Comparison of ENCODE assay signal across 8 cellular contexts in genomic region chr12:6827437-6827894, GRCh38. TPM values are rescaled to one million over a fixed set of nuclear protein-coding genes. Genes with fewer than 3 reads are reported as not detected.
DNase-seq lines count a peak whose midpoint lies in the region; ATAC-seq, FAIRE-seq and TF ChIP-seq lines count a peak whose summit lies in the region.

No MANE protein-coding gene starts in this region.

- H3K36me3 Mint-ChIP-seq in activated naive CD4-positive, alpha-beta T cell treated with anti-CD3 and anti-CD28 coated beads, Interleukin-2, amount 50 U/mL, for 24 hours, result no peaks in the 10 kb centered on the region

- H3K36me3 ChIP-seq in HUES64 (ENCODE audit: insufficient read depth, low read length), result peaks cover 26% of the 10 kb centered on the region
- no peaks in the 10 kb centered on the region for H3K36me3 ChIP-seq in PC-3 (ENCODE audit: low read depth, low read length)
- H3K36me3 ChIP-seq in ovary, result no peaks in the 10 kb centered on the region
- no peaks in the 10 kb centered on the region for H3K36me3 ChIP-seq in uterus

- peak overlapping the region; percentile 66 for H3K4me3 Mint-ChIP-seq in activated naive CD4-positive, alpha-beta T cell treated with anti-CD3 and anti-CD28 coated beads, Interleukin-2, amount 50 U/mL, for 24 hours

- H3K27ac Mint-ChIP-seq in activated naive CD4-positive, alpha-beta T cell treated with anti-CD3 and anti-CD28 coated beads, Interleukin-2, amount 50 U/mL, for 24 hours, result peak overlapping the region; percentile 69

- peak overlapping the region; percentile 28; the same call in 1 of the 2 replicates for H3K4me3 ChIP-seq in HUES64 (ENCODE audit: low read length)
- H3K4me3 ChIP-seq in PC-3 (ENCODE audit: low read length), result no peak overlapping the region
- peak overlapping the region; percentile 18 for H3K4me3 ChIP-seq in ovary
- peak overlapping the region in 1 of 2 donors; percentile 96 for H3K4me3 ChIP-seq in uterus

- DNase-seq in C1 segment of cervical spinal cord (lab: John Stamatoyannopoulos, UW) (peak in 9 of 14 donors; percentile 15 to 91 (median 35)), PC-3 (peak; percentile 60), glomerular visceral epithelial cell (ENCODE audit: extremely low spot score) (peak; percentile 69), ovary (peak; percentile 88 to 94 (median 90)), uterus (peak; percentile 92 to 95), GM19239 (ENCODE audit: insufficient read length, low spot score) (no peak)

- FAIRE-seq in GM19239 (lab: Jason Lieb, UNC), result no peak

- H3K4me1 Mint-ChIP-seq in activated naive CD4-positive, alpha-beta T cell treated with anti-CD3 and anti-CD28 coated beads, Interleukin-2, amount 50 U/mL, for 24 hours, result peaks cover 23% of the 10 kb centered on the region

- peaks cover 9% of the 10 kb centered on the region for H3K27me3 Mint-ChIP-seq in activated naive CD4-positive, alpha-beta T cell treated with anti-CD3 and anti-CD28 coated beads, Interleukin-2, amount 50 U/mL, for 24 hours

- H3K9me3 ChIP-seq in HUES64 (ENCODE audit: insufficient read depth, low read depth, low read length), result no peaks in the 10 kb centered on the region
- H3K9me3 ChIP-seq in PC-3 (ENCODE audit: low read length), result no peaks in the 10 kb centered on the region
- H3K9me3 ChIP-seq in ovary, result no peaks in the 10 kb centered on the region
- no peaks in the 10 kb centered on the region for H3K9me3 ChIP-seq in uterus

- peak; percentile 51; the same call in 1 of the 2 replicates for ATAC-seq in PC-3

- intact Hi-C loops in PC-3 (cut with micrococcal nuclease) (no loop called here), ovary (cut with DNase I) (loop anchor here in 3 of 4 donors (5.0 kb wide), 3 partner anchors 75 to 210 kb away; partner anchors contain the start of gene MLF2 (in 2 of the 3)), uterus (cut with DNase I; ENCODE audit: low total_unique reads) (loop anchor here (10.0 kb wide), 1 partner anchor 73 kb away; the partner anchor contains the start of gene MLF2)

- TF ChIP-seq POLR2A in ovary (IDR thresholded peaks at IDR 0.05), result peak; percentile 15
- peak; percentile 21 to 40 for TF ChIP-seq POLR2A in uterus (IDR thresholded peaks at IDR 0.05)

- no peak for TF ChIP-seq EP300 in ovary (IDR thresholded peaks at IDR 0.05)

- H3K9me3 Mint-ChIP-seq in activated naive CD4-positive, alpha-beta T cell treated with anti-CD3 and anti-CD28 coated beads, Interleukin-2, amount 50 U/mL, for 24 hours, result no peaks in the 10 kb centered on the region

- TF ChIP-seq CTCF in PC-3 (conservative IDR thresholded peaks at IDR 0.05; ENCODE audit: low read depth, low read length), result no peak
- no peak for TF ChIP-seq CTCF in ovary (IDR thresholded peaks at IDR 0.05)
- TF ChIP-seq CTCF in uterus (IDR thresholded peaks at IDR 0.05), result no peak

- peak overlapping the region; percentile 55 for H3K4me2 ChIP-seq in PC-3 (ENCODE audit: low read length)

- H3K9ac ChIP-seq in HUES64 (ENCODE audit: low read depth, low read length) (no peak overlapping the region; the same call in 1 of the 2 replicates), PC-3 (ENCODE audit: low read length) (no peak overlapping the region)

- no peaks in the 10 kb centered on the region for H3F3A ChIP-seq in PC-3 (ENCODE audit: low read length, unreplicated experiment)

- H3K9me2 ChIP-seq in PC-3 (replicated peaks; ENCODE audit: low read length), result no peaks in the 10 kb centered on the region

- POLR2A ChIA-PET in PC-3 (lab: Charles Lee; ENCODE audit: unreplicated experiment), result no interaction called here

- H3K27me3 ChIP-seq in HUES64 (ENCODE audit: insufficient read depth, low read length), result peaks cover 20% of the 10 kb centered on the region
- H3K27me3 ChIP-seq in PC-3 (ENCODE audit: low read length), result no peaks in the 10 kb centered on the region
- no peaks in the 10 kb centered on the region for H3K27me3 ChIP-seq in ovary
- no peaks in the 10 kb centered on the region for H3K27me3 ChIP-seq in uterus

- CTCF ChIA-PET in PC-3 (lab: Charles Lee), result no interaction called here

- no TSS peak for BruUV-seq in PC-3 (replicated peaks; lab: Mats Ljungman, UMichigan)

- H3K4me1 ChIP-seq in HUES64 (ENCODE audit: insufficient read depth, low read length), result peaks cover 21% of the 10 kb centered on the region
- peaks cover 5% of the 10 kb centered on the region; the same call in 1 of the 2 replicates for H3K4me1 ChIP-seq in PC-3 (ENCODE audit: insufficient read depth, low read length)
- H3K4me1 ChIP-seq in ovary (ENCODE audit: insufficient read depth), result peaks cover 8% of the 10 kb centered on the region
- peaks cover 5 to 6% of the 10 kb centered on the region in 2 donors for H3K4me1 ChIP-seq in uterus

- peak overlapping the region; percentile 52; the same call in 1 of the 2 replicates for H2AFZ ChIP-seq in PC-3 (ENCODE audit: low read length)

- H4K20me1 ChIP-seq in PC-3 (ENCODE audit: low read length), result no peaks in the 10 kb centered on the region

- H3K79me2 ChIP-seq in PC-3 (ENCODE audit: low read length), result no peaks in the 10 kb centered on the region

- H3K27ac ChIP-seq in HUES64 (ENCODE audit: low read depth, low read length) (peak overlapping the region; percentile 33), PC-3 (ENCODE audit: low read length) (no peak overlapping the region), ovary (peak overlapping the region in 1 of 2 donors; percentile 26), uterus (peak overlapping the region; percentile 90 to 97)

- WGBS in HUES64, result 7% methylated on average over 6 of the region's 8 CpGs
- 0 to 5% (median 3%) methylated on average over 7 to 8 of the region's 8 CpGs for WGBS in ovary, 3 donors

RNA-seq across cellular contexts. Expression of gene P3H3, which starts 0.7 kb away (rescaled TPM):
- 23.3 TPM for polyA plus RNA-seq in HUES64 (2013, experiment 1 of 2)
- 24.5 TPM for polyA plus RNA-seq in HUES64 (2013, experiment 2 of 2)
- total RNA-seq in PC-3 (2014; rRNA removed) (9.3 and 24.4 TPM in 2 replicates), ovary (10 to 100 TPM; 24.0 to 92.3 (median 70.2) TPM), uterus (10 to 100 TPM; 27.4 to 90.1 (median 59.9) TPM)
- 10 to 100 TPM in 1 of 2 donors, 1 to 10 TPM in 1; 4.7 to 48.8 TPM for polyA plus RNA-seq in ovary

RNA-seq across cellular contexts. Expression of gene GPR162, which starts 5.8 kb away (rescaled TPM):
- 5.8 TPM for polyA plus RNA-seq in HUES64 (2013, experiment 1 of 2)
- 9.2 TPM for polyA plus RNA-seq in HUES64 (2013, experiment 2 of 2)
- total RNA-seq in PC-3 (2014; rRNA removed), result not detected in 2 replicates
- 10 to 100 TPM in 2 of 7 donors, 1 to 10 TPM in 4, under 1 TPM in 1; 0.60 to 12.0 (median 7.6) TPM for total RNA-seq in ovary
- 1 to 10 TPM; 1.2 to 9.0 TPM for polyA plus RNA-seq in ovary
- 10 to 100 TPM in 1 of 4 donors, 1 to 10 TPM in 2, under 1 TPM in 1; 0.29 to 23.1 (median 3.4) TPM for total RNA-seq in uterus

RNA-seq across cellular contexts. Expression of gene GNB3, which starts 13.3 kb away (rescaled TPM):
- polyA plus RNA-seq in HUES64 (2013, experiment 1 of 2), result 6.4 TPM
- polyA plus RNA-seq in HUES64 (2013, experiment 2 of 2), result 4.9 TPM
- total RNA-seq in PC-3 (2014; rRNA removed) (1.8 TPM in 1 of 2 replicates, not detected in the other), ovary (10 to 100 TPM in 5 of 7 donors, 1 to 10 TPM in 1, under 1 TPM in 1; 0.34 to 15.0 (median 11.0) TPM), uterus (10 to 100 TPM in 1 of 4 donors, 1 to 10 TPM in 1, under 1 TPM in 1, not detected in 1; under 0.01 to 18.3 (median 2.7) TPM)
- polyA plus RNA-seq in ovary, result 1 to 10 TPM; 1.8 to 7.8 TPM

RNA-seq across cellular contexts. Expression of gene CDCA3, which starts 23.6 kb away (rescaled TPM):
- polyA plus RNA-seq in HUES64 (2013, experiment 1 of 2), result 47.6 TPM
- 50.7 TPM for polyA plus RNA-seq in HUES64 (2013, experiment 2 of 2)
- 52.1 and 92.0 TPM in 2 replicates for total RNA-seq in PC-3 (2014; rRNA removed)
- 1 to 10 TPM in 2 of 7 donors, under 1 TPM in 5; 0.18 to 1.6 (median 0.74) TPM for total RNA-seq in ovary
- polyA plus RNA-seq in ovary, result 1 to 10 TPM in 1 of 2 donors, under 1 TPM in 1; 0.68 to 1.6 TPM
- 1 to 10 TPM in 1 of 4 donors, under 1 TPM in 1, not detected in 2; 0.76 to 9.6 TPM for total RNA-seq in uterus

RNA-seq across cellular contexts. Expression of gene USP5, which starts 24.5 kb away (rescaled TPM):
- 69.7 TPM for polyA plus RNA-seq in HUES64 (2013, experiment 1 of 2)
- polyA plus RNA-seq in HUES64 (2013, experiment 2 of 2), result 67.6 TPM
- total RNA-seq in PC-3 (2014; rRNA removed) (107 and 113 TPM in 2 replicates), ovary (10 to 100 TPM; 13.9 to 84.3 (median 63.0) TPM), uterus (10 to 100 TPM; 37.1 to 68.6 (median 52.8) TPM)
- polyA plus RNA-seq in ovary, result 10 to 100 TPM; 23.7 to 30.1 TPM
